8 cellular contexts compared by ENCODE assay signal in genomic region chr19:16829822-16830289, GRCh38. TPM values are rescaled to one million over a fixed set of nuclear protein-coding genes. Genes with fewer than 3 reads are reported as not detected.
DNase-seq lines count a peak whose midpoint lies in the region; ATAC-seq and TF ChIP-seq lines count a peak whose summit lies in the region.

No MANE protein-coding gene starts in this region.

- peaks cover 24% of the 10 kb centered on the region for H3K27me3 Mint-ChIP-seq in GM23338 (ENCODE audit: insufficient read depth, low read depth, poor library complexity)
- peaks cover 14% of the 10 kb centered on the region for H3K27me3 Mint-ChIP-seq in activated CD8-positive, alpha-beta T cell treated with anti-CD3 and anti-CD28 coated beads for 36 hours

- peaks cover 28% of the 10 kb centered on the region for H3K4me1 ChIP-seq in GM23338 (ENCODE audit: insufficient read depth)
- H3K4me1 ChIP-seq in hepatocyte (ENCODE audit: insufficient read depth): peaks cover 10% of the 10 kb centered on the region
- H3K4me1 ChIP-seq in spleen: peaks cover 6 to 69% (median 47%) of the 10 kb centered on the region in 6 donors

- no peaks in the 10 kb centered on the region for H3K27me3 ChIP-seq in GM23338 (ENCODE audit: insufficient read depth)
- no peaks in the 10 kb centered on the region for H3K27me3 ChIP-seq in hepatocyte
- peaks cover 0 to 7% (median 0%) of the 10 kb centered on the region in 7 donors for H3K27me3 ChIP-seq in spleen (replicated peaks in 1 of 7)

- peaks cover 35% of the 10 kb centered on the region for H3K4me1 Mint-ChIP-seq in GM23338
- peaks cover 25% of the 10 kb centered on the region for H3K4me1 Mint-ChIP-seq in activated CD8-positive, alpha-beta T cell treated with anti-CD3 and anti-CD28 coated beads for 36 hours (ENCODE audit: low read depth)

- no peak for DNase-seq in GM23338 (ENCODE audit: low spot score)
- no peak for DNase-seq in activated CD8-positive, alpha-beta T cell treated with anti-CD3 and anti-CD28 coated beads for 36 hours
- DNase-seq in hepatocyte (ENCODE audit: low spot score): no peak
- no peak for DNase-seq in spleen
- DNase-seq in stimulated activated CD4-positive, alpha-beta T cell treated with anti-CD3 and anti-CD28 coated beads, Interleukin-1b, Interleukin-23, amount 100 ng/mL, for 48 hours: no peak
- no peak for DNase-seq in effector CD4-positive, alpha-beta T cell

- WGBS in hepatocyte (ENCODE audit: low lambda C conversion rate, missing lambda C conversion rate): 18% methylated on average over 13 of the region's 13 CpGs
- 21 to 40% (median 28%) methylated on average over 11 to 13 of the region's 13 CpGs for WGBS in spleen, 5 donors

- H3K79me2 ChIP-seq in GM23338 (replicated peaks; ENCODE audit: insufficient read depth) (peaks cover 23% of the 10 kb centered on the region), hepatocyte (peaks cover 24% of the 10 kb centered on the region)

- ATAC-seq in GM23338 (peak; percentile 5; the same call in 2 of the 3 replicates), HG02623 (IDR thresholded peaks at IDR 0.05; ENCODE audit: unreplicated experiment) (no peak), HG03045 (IDR thresholded peaks at IDR 0.05; ENCODE audit: unreplicated experiment) (no peak)
- ATAC-seq in activated CD8-positive, alpha-beta T cell treated with anti-CD3 and anti-CD28 coated beads for 36 hours: peak; percentile 6

- H4K20me1 ChIP-seq in GM23338 (replicated peaks; ENCODE audit: insufficient read depth) (peaks cover 7% of the 10 kb centered on the region; the same call in 1 of the 2 replicates), hepatocyte (ENCODE audit: insufficient read depth, poor library complexity, severe bottlenecking) (no peaks in the 10 kb centered on the region)

- H3K27ac ChIP-seq in GM23338 (ENCODE audit: low read depth) (no peak overlapping the region), hepatocyte (peak overlapping the region; percentile 31), spleen (peak overlapping the region; percentile 51 to 90 (median 82))

- H3K4me3 ChIP-seq in GM23338 (peak overlapping the region; percentile 96), hepatocyte (peak overlapping the region; percentile 35), spleen (peak overlapping the region; percentile 67 to 97 (median 78))

- H3K36me3 Mint-ChIP-seq in GM23338 (ENCODE audit: low read depth): peaks cover 50% of the 10 kb centered on the region
- H3K36me3 Mint-ChIP-seq in activated CD8-positive, alpha-beta T cell treated with anti-CD3 and anti-CD28 coated beads for 36 hours (ENCODE audit: low read depth): peaks cover 23% of the 10 kb centered on the region

- peaks cover 6% of the 10 kb centered on the region; the same call in 2 of the 3 replicates for H3K9me3 Mint-ChIP-seq in GM23338
- H3K9me3 Mint-ChIP-seq in activated CD8-positive, alpha-beta T cell treated with anti-CD3 and anti-CD28 coated beads for 36 hours: no peaks in the 10 kb centered on the region

- H2AFZ ChIP-seq in GM23338 (peak overlapping the region; percentile 14; the same call in 1 of the 2 replicates), hepatocyte (peak overlapping the region; percentile 71)

- POLR2A ChIA-PET in activated CD8-positive, alpha-beta T cell treated with anti-CD3 and anti-CD28 coated beads for 36 hours (lab: Charles Lee): interaction anchor here (0.9 to 1.2 kb wide), 2 partner anchors 91 to 170 kb away, joined by 3 read pairs; partner anchors contain the start of gene SMIM7

- H3K4me3 Mint-ChIP-seq in GM23338: peak overlapping the region; percentile 89
- peak overlapping the region; percentile 85 for H3K4me3 Mint-ChIP-seq in activated CD8-positive, alpha-beta T cell treated with anti-CD3 and anti-CD28 coated beads for 36 hours

- CTCF ChIA-PET in activated CD8-positive, alpha-beta T cell treated with anti-CD3 and anti-CD28 coated beads for 36 hours (lab: Charles Lee): no interaction called here

- H3K4me2 ChIP-seq in GM23338: peak overlapping the region; percentile 100
- H3K4me2 ChIP-seq in hepatocyte: peak overlapping the region; percentile 96

- H3K9me3 ChIP-seq in hepatocyte (ENCODE audit: low read depth): no peaks in the 10 kb centered on the region
- no peaks in the 10 kb centered on the region for H3K9me3 ChIP-seq in spleen

- H3K27ac Mint-ChIP-seq in GM23338: peak overlapping the region; percentile 71; the same call in 1 of the 2 replicates
- peak overlapping the region; percentile 88 for H3K27ac Mint-ChIP-seq in activated CD8-positive, alpha-beta T cell treated with anti-CD3 and anti-CD28 coated beads for 36 hours

- intact Hi-C loops in activated CD8-positive, alpha-beta T cell treated with anti-CD3 and anti-CD28 coated beads for 36 hours (cut with micrococcal nuclease): no loop called here
- intact Hi-C loops in spleen (cut with DNase I; ENCODE audit: low total_unique reads): loop anchor here (10.0 kb wide), 1 partner anchor 65 kb away; no protein-coding TSS in a partner anchor

- no peak for TF ChIP-seq CTCF in GM23338 (conservative IDR thresholded peaks at IDR 0.05; ENCODE audit: low read depth in 2 of 2)
- TF ChIP-seq CTCF in activated CD8-positive, alpha-beta T cell treated with anti-CD3 and anti-CD28 coated beads for 36 hours (IDR thresholded peaks at IDR 0.05): no peak
- TF ChIP-seq CTCF in hepatocyte (IDR thresholded peaks at IDR 0.05; ENCODE audit: poor library complexity): no peak
- no peak for TF ChIP-seq CTCF in spleen (IDR thresholded peaks at IDR 0.05 in 8 of 11, conservative IDR thresholded peaks at IDR 0.05 in 3 of 11)

- H3K36me3 ChIP-seq in GM23338 (ENCODE audit: insufficient read depth): peaks cover 9% of the 10 kb centered on the region; the same call in 1 of the 2 replicates
- no peaks in the 10 kb centered on the region for H3K36me3 ChIP-seq in hepatocyte (replicated peaks; ENCODE audit: insufficient read depth, low read depth)
- peaks cover 0 to 40% (median 37%) of the 10 kb centered on the region in 6 donors for H3K36me3 ChIP-seq in spleen

- 0 out of 2 replicates have a peak, but pooled peaks cover 10% of the 10 kb centered on the region for H3F3A ChIP-seq in GM23338 (replicated peaks; ENCODE audit: low read depth)

- no peaks in the 10 kb centered on the region for H3K9me2 ChIP-seq in GM23338 (ENCODE audit: insufficient read depth)
- H3K9me2 ChIP-seq in hepatocyte (replicated peaks; ENCODE audit: insufficient read depth): no peaks in the 10 kb centered on the region

- TF ChIP-seq POLR2A in spleen (IDR thresholded peaks at IDR 0.05): no peak

TF ChIP-seq in GM23338, 12 proteins besides CTCF, POLR2A, EP300 and RAD21:
- TF ChIP-seq ZNF331 (CRISPR knock-in tag; IDR thresholded peaks at IDR 0.05; ENCODE audit: low read depth) (no peak), POLR2AphosphoS5 (IDR thresholded peaks at IDR 0.05; ENCODE audit: low read depth) (no peak), EZH2 (IDR thresholded peaks at IDR 0.05; ENCODE audit: low read depth, unreplicated experiment) (no peak), NANOG (IDR thresholded peaks at IDR 0.05; ENCODE audit: borderline replicate concordance) (no peak), CREB1 (CRISPR knock-in tag; IDR thresholded peaks at IDR 0.05; ENCODE audit: low read depth) (no peak), JUNB (IDR thresholded peaks at IDR 0.05; ENCODE audit: unreplicated experiment) (no peak), ETS1 (IDR thresholded peaks at IDR 0.05) (no peak), ZNF114 (CRISPR knock-in tag; IDR thresholded peaks at IDR 0.05) (no peak), EZH2phosphoT487 (IDR thresholded peaks at IDR 0.05; ENCODE audit: unreplicated experiment) (no peak)

RNA-seq across cellular contexts. Expression of gene SIN3B, which starts 0.7 kb away (rescaled TPM):
- 68.6 and 80.0 TPM in 2 replicates for total RNA-seq in GM23338 (2014; rRNA removed; shearing (Covaris generic))
- 36.0 and 37.6 TPM in 2 replicates for polyA plus RNA-seq in GM23338 (2016; fragmentation: Nextera tagmentation; extraction: Ambion mirVana)
- 10 to 100 TPM; 27.6 to 31.6 TPM for total RNA-seq in activated CD8-positive, alpha-beta T cell treated with anti-CD3 and anti-CD28 coated beads for 36 hours
- total RNA-seq in hepatocyte: 17.9 and 21.9 TPM in 2 replicates
- 17.0 and 30.1 TPM in 2 replicates for polyA plus RNA-seq in hepatocyte
- total RNA-seq in spleen: 100 to 1,000 TPM in 1 of 7 donors, 10 to 100 TPM in 6; 66.2 to 107 (median 84.2) TPM
- 10 to 100 TPM; 14.6 to 50.9 (median 29.6) TPM for polyA plus RNA-seq in spleen

RNA-seq across cellular contexts. Expression of gene F2RL3, which starts 58.9 kb away (rescaled TPM):
- not detected in 2 replicates for total RNA-seq in GM23338 (2014; rRNA removed; shearing (Covaris generic))
- polyA plus RNA-seq in GM23338 (2016; fragmentation: Nextera tagmentation; extraction: Ambion mirVana) (0.14 TPM in 1 of 2 replicates, not detected in the other), hepatocyte (0.08 and 0.57 TPM in 2 replicates), spleen (1 to 10 TPM in 1 of 3 donors, under 1 TPM in 2; 0.48 to 1.3 (median 0.76) TPM)
- total RNA-seq in activated CD8-positive, alpha-beta T cell treated with anti-CD3 and anti-CD28 coated beads for 36 hours: not detected
- total RNA-seq in hepatocyte (0.12 and 0.13 TPM in 2 replicates), spleen (1 to 10 TPM; 1.2 to 5.4 (median 2.3) TPM)

Comparison
In these comparisons a context has a peak if more than half of its experiments do, and no peak if none do; other contexts are left out.
1. ATAC-seq: peak in GM23338 (single experiment) and activated CD8-positive, alpha-beta T cell treated with anti-CD3 and anti-CD28 coated beads for 36 hours (single experiment); none in HG02623 (single experiment) and HG03045 (single experiment).
2. H3K4me3 ChIP-seq: peak in every context shown above with its lines; median percentile 96 in GM23338; 78 in spleen; 35 in hepatocyte.